ENCODE assay signal across 21 cellular contexts in the genomic region with DNA sequence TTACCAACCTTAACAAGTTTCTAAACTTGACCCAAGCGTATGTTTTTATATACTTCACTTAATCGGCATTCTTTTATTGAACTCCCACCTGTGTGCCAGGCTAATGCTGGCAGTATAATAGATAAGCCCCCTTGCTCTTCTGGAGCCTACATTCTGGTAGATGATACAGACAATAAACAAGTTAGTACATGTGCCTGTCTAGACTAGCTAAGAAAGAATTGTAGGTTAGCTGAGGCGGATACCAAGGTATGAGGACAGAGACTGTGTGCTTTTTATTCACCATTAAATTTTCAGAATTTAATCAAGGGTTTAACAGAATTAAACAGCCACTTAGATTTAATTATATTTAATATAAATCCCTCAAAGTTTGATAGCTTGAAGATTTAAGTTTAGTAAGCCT.
"Had no signal": no experiment of that assay in that cellular context is flagged by ENCODE, and none has a peak within 500 bp of the region (broad histone marks: within the 10 kb centered on the region; RNA-seq: fewer than 3 reads in every experiment).

No MANE protein-coding gene starts in this region.

- H3K4me1 Mint-ChIP-seq: mesothelial cell of epicardium had no signal

- H3K9me3 Mint-ChIP-seq: activated naive CD4-positive, alpha-beta T cell treated with anti-CD3 and anti-CD28 coated beads for 36 hours; mesothelial cell of epicardium; stimulated activated naive CD8-positive, alpha-beta T cell treated with anti-CD3 and anti-CD28 coated beads, Interleukin-15, Interleukin-2, amounts not matched to agents 100 ng/mL and 50 ng/mL, for 24 hours had no signal

- H3K27ac Mint-ChIP-seq: activated naive CD4-positive, alpha-beta T cell treated with anti-CD3 and anti-CD28 coated beads for 36 hours; mesothelial cell of epicardium had no signal

- ATAC-seq: left cardiac atrium, lower lobe of right lung had no signal

- H3K27me3 ChIP-seq: adrenal gland, breast epithelium, esophagus muscularis mucosa, transverse colon, vagina had no signal

- DNase-seq: activated CD4-positive, alpha-beta T cell treated with anti-CD3 and anti-CD28 coated beads for 48 hours; activated CD4-positive, CD25-positive, alpha-beta regulatory T cell; activated naive CD4-positive, alpha-beta T cell treated with anti-CD3 and anti-CD28 coated beads for 36 hours; activated T-cell treated with anti-CD3 and anti-CD28 coated beads for 4 hours; adrenal gland; cerebellar nuclear complex; cortex of kidney; left cardiac atrium; lower lobe of right lung; occipital lobe; posterior cingulate gyrus; retina; SK-N-SH; stimulated activated CD4-positive, alpha-beta T cell treated with anti-CD3 and anti-CD28 coated beads, Interleukin-12 subunit alpha, Interleukin-12 subunit beta, amount 100 ng/mL, for 4 hours; stimulated activated CD4-positive, alpha-beta T cell treated with anti-CD3 and anti-CD28 coated beads, Interleukin-2, amount 100 ng/mL, for 24 hours; transverse colon had no signal

- H3K27me3 Mint-ChIP-seq: stimulated activated naive CD8-positive, alpha-beta T cell treated with anti-CD3 and anti-CD28 coated beads, Interleukin-15, Interleukin-2, amounts not matched to agents 100 ng/mL and 50 ng/mL, for 24 hours had no signal

- H3K4me3 Mint-ChIP-seq: activated naive CD4-positive, alpha-beta T cell treated with anti-CD3 and anti-CD28 coated beads for 36 hours; mesothelial cell of epicardium; stimulated activated naive CD8-positive, alpha-beta T cell treated with anti-CD3 and anti-CD28 coated beads, Interleukin-15, Interleukin-2, amounts not matched to agents 100 ng/mL and 50 ng/mL, for 24 hours had no signal

- H3K4me1 ChIP-seq: adrenal gland, breast epithelium, esophagus muscularis mucosa, lower lobe of right lung, vagina had no signal

- H3K27ac ChIP-seq: adrenal gland, breast epithelium, esophagus muscularis mucosa, lower lobe of right lung, transverse colon, vagina had no signal
